ENCODE assay signal across 8 cellular contexts in genomic region chr15:32717290-32718081, GRCh38. TPM values are rescaled to one million over a fixed set of nuclear protein-coding genes. Genes with fewer than 3 reads are reported as not detected.
DNase-seq lines count a peak whose midpoint lies in the region; ATAC-seq and TF ChIP-seq lines count a peak whose summit lies in the region.

TSS of gene GREM1 (plus strand) at chr15:32718004. CDS start at chr15:32730691, 12,687 bp downstream.

- 2% methylated on average over 89 of the region's 89 CpGs for WGBS in right cardiac atrium

- H3K4me3 ChIP-seq in right cardiac atrium (ENCODE audit: low read length) (peak within 1 kb of the TSS; percentile 23), mucosa of stomach (ENCODE audit: low read length) (peak within 1 kb of the TSS; percentile 6), vagina (peak within 1 kb of the TSS; percentile 51 to 59)

- H3K27me3 Mint-ChIP-seq in effector memory CD8-positive, alpha-beta T cell: peaks cover 60 to 73% of the 10 kb centered on the region in 2 donors

- H3K27ac Mint-ChIP-seq in effector memory CD8-positive, alpha-beta T cell: no peak within 1 kb of the TSS

- TF ChIP-seq POLR2A in vagina (IDR thresholded peaks at IDR 0.05): peak in 1 of 2 donors; percentile 47

- H3K9ac ChIP-seq in mucosa of stomach (ENCODE audit: low read length): peak within 1 kb of the TSS; percentile 20

- H3K4me1 ChIP-seq in right cardiac atrium (ENCODE audit: control insufficient read depth, insufficient read depth, low read length) (peaks cover 4% of the 10 kb centered on the region), mucosa of stomach (ENCODE audit: control insufficient read depth, insufficient read depth, low read length) (peaks cover 10% of the 10 kb centered on the region), vagina (peaks cover 14% of the 10 kb centered on the region)

- H3K9me3 Mint-ChIP-seq in effector memory CD8-positive, alpha-beta T cell: peaks cover 0 to under 1% of the 10 kb centered on the region in 2 donors

- TF ChIP-seq CTCF in vagina (IDR thresholded peaks at IDR 0.05): no peak

- peak within 1 kb of the TSS; percentile 43 to 64 for H3K4me3 Mint-ChIP-seq in effector memory CD8-positive, alpha-beta T cell

- intact Hi-C loops in right cardiac atrium (cut with DNase I) (no loop called here), left ventricle myocardium superior (cut with micrococcal nuclease) (no loop called here), vagina (cut with DNase I) (loop anchor here (10.0 kb wide), 1 partner anchor 107 kb away; no protein-coding TSS in a partner anchor)

- no peaks in the 10 kb centered on the region for H3K9me3 ChIP-seq in right cardiac atrium (ENCODE audit: control insufficient read depth, low read length)
- no peaks in the 10 kb centered on the region for H3K9me3 ChIP-seq in mucosa of stomach (ENCODE audit: control insufficient read depth, low read length)
- no peaks in the 10 kb centered on the region for H3K9me3 ChIP-seq in vagina

- H3K36me3 ChIP-seq in mucosa of stomach (ENCODE audit: control insufficient read depth, insufficient read depth, low read length) (no peaks in the 10 kb centered on the region), vagina (no peaks in the 10 kb centered on the region)

- H3K27ac ChIP-seq in right cardiac atrium (ENCODE audit: low read length) (no peak within 1 kb of the TSS), vagina (peak within 1 kb of the TSS; percentile 90)

- no peak for ATAC-seq in right cardiac atrium
- no peak for ATAC-seq in left ventricle myocardium superior
- no peak for ATAC-seq in effector memory CD8-positive, alpha-beta T cell (replicated peaks)
- ATAC-seq in GM21367 (IDR thresholded peaks at IDR 0.05; ENCODE audit: unreplicated experiment): no peak
- no peak for ATAC-seq in HG02884 (IDR thresholded peaks at IDR 0.05; ENCODE audit: unreplicated experiment)
- no peak for ATAC-seq in HG03469 (IDR thresholded peaks at IDR 0.05; ENCODE audit: unreplicated experiment)

- DNase-seq in right cardiac atrium (peak in 1 of 3 donors; percentile 39), left ventricle myocardium superior (no peak), vagina (ENCODE audit: extremely low spot score in 2 of 2) (no peak)
- no peak for DNase-seq in effector memory CD8-positive, alpha-beta T cell

- no peaks in the 10 kb centered on the region for H3K36me3 Mint-ChIP-seq in effector memory CD8-positive, alpha-beta T cell (ENCODE audit: insufficient read depth)

- H3K4me1 Mint-ChIP-seq in effector memory CD8-positive, alpha-beta T cell (ENCODE audit: low read depth in 2 of 2): peaks cover 7 to 10% of the 10 kb centered on the region in 2 donors

- peaks cover 5% of the 10 kb centered on the region for H3K27me3 ChIP-seq in right cardiac atrium (ENCODE audit: control insufficient read depth, insufficient read depth)
- peaks cover 64% of the 10 kb centered on the region for H3K27me3 ChIP-seq in mucosa of stomach (ENCODE audit: control insufficient read depth, insufficient read depth, low read length)
- no peaks in the 10 kb centered on the region for H3K27me3 ChIP-seq in vagina

RNA-seq across cellular contexts. Expression of gene GREM1, which starts in this region (rescaled TPM):
- total RNA-seq in right cardiac atrium (under 1 TPM; 0.20 to 0.56 (median 0.21) TPM), left ventricle myocardium superior (0.52 TPM), vagina (122 TPM)
- polyA plus RNA-seq in right cardiac atrium: 0.11 TPM

Comparison
In these comparisons a context has a peak if more than half of its experiments do, and no peak if none do; other contexts are left out.
1. RNA of gene GREM1 (total RNA-seq): 122 TPM in vagina (single experiment); 0.52 TPM in left ventricle myocardium superior (single experiment) and 0.20 to 0.56 TPM in right cardiac atrium; every median in the first group is over 10 times any median in the second.
2. Peak in every context shown above with its lines, with median percentiles within 50 percentile points of each other: H3K4me3 ChIP-seq.